ENCODE assay signal across 8 cellular contexts in genomic region chr6:149317656-149318571, GRCh38. TPM values are rescaled to one million over a fixed set of nuclear protein-coding genes. Genes with fewer than 3 reads are reported as not detected.
DNase-seq lines count a peak whose midpoint lies in the region; ATAC-seq and TF ChIP-seq lines count a peak whose summit lies in the region.

TSS of gene TAB2 (plus strand) at chr6:149317712. CDS start at chr6:149369998, 52,286 bp downstream.

- in situ Hi-C loops in GM13977 (cut with MboI; ENCODE audit: low pct_unique_long_range_greater_than_20kb, low sequenced_read_pairs, unreplicated experiment) = no loop called here

- ATAC-seq in HG02678 (IDR thresholded peaks at IDR 0.05; ENCODE audit: unreplicated experiment) = peak; percentile 28

- TF ChIP-seq CTCF in GM13977 (IDR thresholded peaks at IDR 0.05; ENCODE audit: extremely low read depth, insufficient read depth, missing control alignments) = no peak
- no peak for TF ChIP-seq CTCF in epithelial cell of esophagus (IDR thresholded peaks at IDR 0.05; ENCODE audit: insufficient read depth, low read depth, low read length, missing control alignments)

- H3K4me3 ChIP-seq in epithelial cell of esophagus (ENCODE audit: low read length) = peak within 1 kb of the TSS; percentile 75

- DNase-seq in GM13977 (ENCODE audit: low spot score) = peak; percentile 74
- peak; percentile 56 for DNase-seq in NCI-H2227 (lab: John Stamatoyannopoulos, UW; ENCODE audit: unreplicated experiment)
- DNase-seq in activated CD8-positive, alpha-beta memory T cell treated with anti-CD3 and anti-CD28 coated beads, Interleukin-2, amount 50 U/mL, for 1 hour (ENCODE audit: extremely low read depth) = peak; percentile 57
- DNase-seq in epithelial cell of esophagus (ENCODE audit: low read depth) = no peak
- DNase-seq in myocyte (ENCODE audit: low read depth) = peak; percentile 45
- DNase-seq in stimulated activated CD8-positive, alpha-beta memory T cell treated with anti-CD3 and anti-CD28 coated beads, Interleukin-7, amount 100 ng/mL, for 1 hour (ENCODE audit: low read depth in 2 of 2) = peak; percentile 41 to 44
- DNase-seq in LoVo (ENCODE audit: low spot score) = no peak

RNA-seq across cellular contexts. Expression of gene TAB2, which starts in this region (rescaled TPM):
- total RNA-seq in myocyte = 33.2 and 37.0 TPM in 2 replicates
- 27.8 TPM for polyA plus RNA-seq in myocyte (2012)

Comparison
In these comparisons a context has a peak if more than half of its experiments do, and no peak if none do; other contexts are left out.
1. DNase-seq: peak in GM13977 (single experiment), NCI-H2227 (single experiment), activated CD8-positive, alpha-beta memory T cell treated with anti-CD3 and anti-CD28 coated beads, Interleukin-2, amount 50 U/mL, for 1 hour (single experiment), myocyte (single experiment) and stimulated activated CD8-positive, alpha-beta memory T cell treated with anti-CD3 and anti-CD28 coated beads, Interleukin-7, amount 100 ng/mL, for 1 hour (2 of 2); none in epithelial cell of esophagus (single experiment) and LoVo (single experiment).